1 cellular context compared by ENCODE assay signal in the genomic region with DNA sequence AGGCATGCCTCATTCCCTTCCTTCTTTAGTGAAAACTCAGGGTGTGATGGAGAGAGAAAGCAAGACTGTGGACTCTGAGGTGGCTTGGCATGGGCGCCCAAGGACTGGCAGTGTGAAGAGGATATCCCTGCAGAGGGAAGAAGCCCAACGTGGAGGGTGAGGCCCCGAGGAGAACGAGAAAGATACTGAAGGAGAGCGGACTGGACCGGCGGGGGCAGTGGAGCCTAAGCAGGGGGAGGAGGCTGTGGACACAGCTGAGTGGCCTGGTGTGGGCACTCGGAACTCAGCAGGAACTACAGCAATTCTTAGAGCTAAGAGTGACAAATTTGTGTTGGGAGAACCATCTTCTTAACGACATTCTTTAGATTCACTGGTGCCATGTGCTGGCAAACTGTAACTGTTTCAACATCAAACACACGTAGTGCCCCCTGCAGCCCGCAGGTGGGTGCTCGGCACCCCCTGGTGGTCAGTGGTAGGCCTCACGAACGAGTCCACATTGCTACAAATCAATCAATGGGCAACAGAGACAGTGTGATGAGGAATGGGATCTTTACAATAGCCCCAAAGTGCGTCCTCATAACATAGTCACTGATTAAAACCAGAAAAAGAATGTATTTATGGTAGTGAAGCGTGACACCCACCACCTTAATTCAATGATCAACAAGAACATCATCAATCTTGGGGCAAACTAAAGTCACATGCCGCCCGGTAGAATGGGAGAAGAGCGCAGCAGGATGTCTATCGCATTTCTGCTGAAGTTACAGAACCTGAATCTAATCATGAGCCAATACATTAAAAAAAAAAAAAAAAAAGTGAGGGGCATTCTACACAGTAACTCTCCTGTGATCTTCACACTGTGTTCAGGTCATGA.
TF ChIP-seq lines count a peak whose summit lies in the region.

No MANE protein-coding gene starts in this region.

TF ChIP-seq in GM23338, 12 proteins besides CTCF, POLR2A, EP300 and RAD21 (continued from another document):
- TF ChIP-seq, protein P1, sequence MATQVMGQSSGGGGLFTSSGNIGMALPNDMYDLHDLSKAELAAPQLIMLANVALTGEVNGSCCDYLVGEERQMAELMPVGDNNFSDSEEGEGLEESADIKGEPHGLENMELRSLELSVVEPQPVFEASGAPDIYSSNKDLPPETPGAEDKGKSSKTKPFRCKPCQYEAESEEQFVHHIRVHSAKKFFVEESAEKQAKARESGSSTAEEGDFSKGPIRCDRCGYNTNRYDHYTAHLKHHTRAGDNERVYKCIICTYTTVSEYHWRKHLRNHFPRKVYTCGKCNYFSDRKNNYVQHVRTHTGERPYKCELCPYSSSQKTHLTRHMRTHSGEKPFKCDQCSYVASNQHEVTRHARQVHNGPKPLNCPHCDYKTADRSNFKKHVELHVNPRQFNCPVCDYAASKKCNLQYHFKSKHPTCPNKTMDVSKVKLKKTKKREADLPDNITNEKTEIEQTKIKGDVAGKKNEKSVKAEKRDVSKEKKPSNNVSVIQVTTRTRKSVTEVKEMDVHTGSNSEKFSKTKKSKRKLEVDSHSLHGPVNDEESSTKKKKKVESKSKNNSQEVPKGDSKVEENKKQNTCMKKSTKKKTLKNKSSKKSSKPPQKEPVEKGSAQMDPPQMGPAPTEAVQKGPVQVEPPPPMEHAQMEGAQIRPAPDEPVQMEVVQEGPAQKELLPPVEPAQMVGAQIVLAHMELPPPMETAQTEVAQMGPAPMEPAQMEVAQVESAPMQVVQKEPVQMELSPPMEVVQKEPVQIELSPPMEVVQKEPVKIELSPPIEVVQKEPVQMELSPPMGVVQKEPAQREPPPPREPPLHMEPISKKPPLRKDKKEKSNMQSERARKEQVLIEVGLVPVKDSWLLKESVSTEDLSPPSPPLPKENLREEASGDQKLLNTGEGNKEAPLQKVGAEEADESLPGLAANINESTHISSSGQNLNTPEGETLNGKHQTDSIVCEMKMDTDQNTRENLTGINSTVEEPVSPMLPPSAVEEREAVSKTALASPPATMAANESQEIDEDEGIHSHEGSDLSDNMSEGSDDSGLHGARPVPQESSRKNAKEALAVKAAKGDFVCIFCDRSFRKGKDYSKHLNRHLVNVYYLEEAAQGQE (IDR thresholded peaks at IDR 0.05; ENCODE audit: unreplicated experiment) = no peak
- no peak for TF ChIP-seq ZNF331 (CRISPR knock-in tag; IDR thresholded peaks at IDR 0.05; ENCODE audit: low read depth)
- TF ChIP-seq JUNB (IDR thresholded peaks at IDR 0.05; ENCODE audit: unreplicated experiment) = no peak
- TF ChIP-seq, protein P2, sequence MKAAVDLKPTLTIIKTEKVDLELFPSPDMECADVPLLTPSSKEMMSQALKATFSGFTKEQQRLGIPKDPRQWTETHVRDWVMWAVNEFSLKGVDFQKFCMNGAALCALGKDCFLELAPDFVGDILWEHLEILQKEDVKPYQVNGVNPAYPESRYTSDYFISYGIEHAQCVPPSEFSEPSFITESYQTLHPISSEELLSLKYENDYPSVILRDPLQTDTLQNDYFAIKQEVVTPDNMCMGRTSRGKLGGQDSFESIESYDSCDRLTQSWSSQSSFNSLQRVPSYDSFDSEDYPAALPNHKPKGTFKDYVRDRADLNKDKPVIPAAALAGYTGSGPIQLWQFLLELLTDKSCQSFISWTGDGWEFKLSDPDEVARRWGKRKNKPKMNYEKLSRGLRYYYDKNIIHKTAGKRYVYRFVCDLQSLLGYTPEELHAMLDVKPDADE (IDR thresholded peaks at IDR 0.05) = no peak
- TF ChIP-seq ZNF114 (CRISPR knock-in tag; IDR thresholded peaks at IDR 0.05) = no peak
- TF ChIP-seq, protein P3, sequence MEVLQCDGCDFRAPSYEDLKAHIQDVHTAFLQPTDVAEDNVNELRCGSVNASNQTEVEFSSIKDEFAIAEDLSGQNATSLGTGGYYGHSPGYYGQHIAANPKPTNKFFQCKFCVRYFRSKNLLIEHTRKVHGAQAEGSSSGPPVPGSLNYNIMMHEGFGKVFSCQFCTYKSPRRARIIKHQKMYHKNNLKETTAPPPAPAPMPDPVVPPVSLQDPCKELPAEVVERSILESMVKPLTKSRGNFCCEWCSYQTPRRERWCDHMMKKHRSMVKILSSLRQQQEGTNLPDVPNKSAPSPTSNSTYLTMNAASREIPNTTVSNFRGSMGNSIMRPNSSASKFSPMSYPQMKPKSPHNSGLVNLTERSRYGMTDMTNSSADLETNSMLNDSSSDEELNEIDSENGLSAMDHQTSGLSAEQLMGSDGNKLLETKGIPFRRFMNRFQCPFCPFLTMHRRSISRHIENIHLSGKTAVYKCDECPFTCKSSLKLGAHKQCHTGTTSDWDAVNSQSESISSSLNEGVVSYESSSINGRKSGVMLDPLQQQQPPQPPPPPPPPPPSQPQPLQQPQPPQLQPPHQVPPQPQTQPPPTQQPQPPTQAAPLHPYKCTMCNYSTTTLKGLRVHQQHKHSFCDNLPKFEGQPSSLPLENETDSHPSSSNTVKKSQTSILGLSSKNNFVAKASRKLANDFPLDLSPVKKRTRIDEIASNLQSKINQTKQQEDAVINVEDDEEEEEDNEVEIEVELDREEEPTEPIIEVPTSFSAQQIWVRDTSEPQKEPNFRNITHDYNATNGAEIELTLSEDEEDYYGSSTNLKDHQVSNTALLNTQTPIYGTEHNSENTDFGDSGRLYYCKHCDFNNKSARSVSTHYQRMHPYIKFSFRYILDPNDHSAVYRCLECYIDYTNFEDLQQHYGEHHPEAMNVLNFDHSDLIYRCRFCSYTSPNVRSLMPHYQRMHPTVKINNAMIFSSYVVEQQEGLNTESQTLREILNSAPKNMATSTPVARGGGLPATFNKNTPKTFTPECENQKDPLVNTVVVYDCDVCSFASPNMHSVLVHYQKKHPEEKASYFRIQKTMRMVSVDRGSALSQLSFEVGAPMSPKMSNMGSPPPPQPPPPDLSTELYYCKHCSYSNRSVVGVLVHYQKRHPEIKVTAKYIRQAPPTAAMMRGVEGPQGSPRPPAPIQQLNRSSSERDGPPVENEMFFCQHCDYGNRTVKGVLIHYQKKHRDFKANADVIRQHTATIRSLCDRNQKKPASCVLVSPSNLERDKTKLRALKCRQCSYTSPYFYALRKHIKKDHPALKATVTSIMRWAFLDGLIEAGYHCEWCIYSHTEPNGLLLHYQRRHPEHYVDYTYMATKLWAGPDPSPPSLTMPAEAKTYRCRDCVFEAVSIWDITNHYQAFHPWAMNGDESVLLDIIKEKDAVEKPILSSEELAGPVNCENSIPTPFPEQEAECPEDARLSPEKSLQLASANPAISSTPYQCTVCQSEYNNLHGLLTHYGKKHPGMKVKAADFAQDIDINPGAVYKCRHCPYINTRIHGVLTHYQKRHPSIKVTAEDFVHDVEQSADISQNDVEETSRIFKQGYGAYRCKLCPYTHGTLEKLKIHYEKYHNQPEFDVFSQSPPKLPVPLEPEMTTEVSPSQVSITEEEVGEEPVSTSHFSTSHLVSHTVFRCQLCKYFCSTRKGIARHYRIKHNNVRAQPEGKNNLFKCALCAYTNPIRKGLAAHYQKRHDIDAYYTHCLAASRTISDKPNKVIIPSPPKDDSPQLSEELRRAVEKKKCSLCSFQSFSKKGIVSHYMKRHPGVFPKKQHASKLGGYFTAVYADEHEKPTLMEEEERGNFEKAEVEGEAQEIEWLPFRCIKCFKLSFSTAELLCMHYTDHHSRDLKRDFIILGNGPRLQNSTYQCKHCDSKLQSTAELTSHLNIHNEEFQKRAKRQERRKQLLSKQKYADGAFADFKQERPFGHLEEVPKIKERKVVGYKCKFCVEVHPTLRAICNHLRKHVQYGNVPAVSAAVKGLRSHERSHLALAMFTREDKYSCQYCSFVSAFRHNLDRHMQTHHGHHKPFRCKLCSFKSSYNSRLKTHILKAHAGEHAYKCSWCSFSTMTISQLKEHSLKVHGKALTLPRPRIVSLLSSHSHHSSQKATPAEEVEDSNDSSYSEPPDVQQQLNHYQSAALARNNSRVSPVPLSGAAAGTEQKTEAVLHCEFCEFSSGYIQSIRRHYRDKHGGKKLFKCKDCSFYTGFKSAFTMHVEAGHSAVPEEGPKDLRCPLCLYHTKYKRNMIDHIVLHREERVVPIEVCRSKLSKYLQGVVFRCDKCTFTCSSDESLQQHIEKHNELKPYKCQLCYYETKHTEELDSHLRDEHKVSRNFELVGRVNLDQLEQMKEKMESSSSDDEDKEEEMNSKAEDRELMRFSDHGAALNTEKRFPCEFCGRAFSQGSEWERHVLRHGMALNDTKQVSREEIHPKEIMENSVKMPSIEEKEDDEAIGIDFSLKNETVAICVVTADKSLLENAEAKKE (CRISPR knock-in tag; IDR thresholded peaks at IDR 0.05) = no peak
- TF ChIP-seq NANOG (IDR thresholded peaks at IDR 0.05; ENCODE audit: borderline replicate concordance) = no peak
- TF ChIP-seq EZH2 (IDR thresholded peaks at IDR 0.05; ENCODE audit: low read depth, unreplicated experiment) = no peak
- TF ChIP-seq CREB1 (CRISPR knock-in tag; IDR thresholded peaks at IDR 0.05; ENCODE audit: low read depth) = no peak
- TF ChIP-seq STAT1 (IDR thresholded peaks at IDR 0.05; ENCODE audit: unreplicated experiment) = no peak
